Comparison of ENCODE assay signal across 7 cellular contexts in genomic region chr5:179633501-179634369, GRCh38. TPM values are rescaled to one million over a fixed set of nuclear protein-coding genes. Genes with fewer than 3 reads are reported as not detected.
DNase-seq lines count a peak whose midpoint lies in the region; ATAC-seq and TF ChIP-seq lines count a peak whose summit lies in the region.
"Not testable (repeated sequence)": the region's sequence is repeated elsewhere in the genome, so short reads cannot be mapped to it uniquely, and the experiment has no call there.

No MANE protein-coding gene starts in this region.

- H4K8ac ChIP-seq in trophoblast cell (ENCODE audit: low read depth, low read length) = peak overlapping the region; percentile 60

- not testable (repeated sequence) for DNase-seq in GM23248; RWPE1 (ENCODE audit: low spot score); astrocyte of the cerebellum (ENCODE audit: low read depth); heart right ventricle; trophoblast cell

- not testable (repeated sequence) for H2BK120ac ChIP-seq in trophoblast cell (ENCODE audit: insufficient read depth, low read length, poor library complexity)

- H3K4ac ChIP-seq in trophoblast cell (ENCODE audit: low read depth, low read length) = not testable (repeated sequence)

- in situ Hi-C loops in GM23248 (cut with MboI); astrocyte of the cerebellum (cut with HindIII; ENCODE audit: low sequenced_read_pairs): not testable (repeated sequence)

- H3K9me3 ChIP-seq in GM23248 (ENCODE audit: low read depth); heart right ventricle; trophoblast cell (ENCODE audit: insufficient read depth, low read depth, low read length): not testable (repeated sequence)

- H3K18ac ChIP-seq in trophoblast cell (ENCODE audit: low read length) = not testable (repeated sequence)

- H3K9me2 ChIP-seq in GM23248 (ENCODE audit: insufficient read depth) = not testable (repeated sequence)

- H2BK12ac ChIP-seq in trophoblast cell (ENCODE audit: low read length) = not testable (repeated sequence)

- H3K27me3 ChIP-seq in GM23248 (replicated peaks; ENCODE audit: insufficient read depth); heart right ventricle; trophoblast cell (ENCODE audit: insufficient read depth, low read length): not testable (repeated sequence)

- peak; percentile 41 for ATAC-seq in GM18861 (IDR thresholded peaks at IDR 0.05; ENCODE audit: unreplicated experiment)
- peak; percentile 64 for ATAC-seq in HG03175 (IDR thresholded peaks at IDR 0.05; ENCODE audit: unreplicated experiment)
- peak in 1 of 8 donors; percentile 58 for ATAC-seq in heart right ventricle

- H3K36me3 ChIP-seq in GM23248 (ENCODE audit: low read depth); heart right ventricle; trophoblast cell (ENCODE audit: control insufficient read depth in 1 of 2, insufficient read depth in 2 of 2, low read length in 2 of 2): not testable (repeated sequence)

- 70% methylated on average over 18 to 21 of the region's 38 CpGs for WGBS in GM23248 (ENCODE audit: low coverage in 1 of 2, low lambda C conversion rate in 2 of 2, missing lambda C conversion rate in 2 of 2), 2 experiments
- 75 to 76% methylated on average over 19 of the region's 38 CpGs for WGBS in heart right ventricle, 2 donors
- no CpG with 5 or more reads among the region's 38 CpGs for WGBS in trophoblast cell (ENCODE audit: extremely low coverage, insufficient coverage, insufficient read length)

- not testable (repeated sequence) for TF ChIP-seq CTCF in RWPE1 (conservative IDR thresholded peaks at IDR 0.05; ENCODE audit: low read depth); astrocyte of the cerebellum (IDR thresholded peaks at IDR 0.05; ENCODE audit: low read depth, low read length, missing control alignments); heart right ventricle (IDR thresholded peaks at IDR 0.05)

- CTCF ChIA-PET in RWPE1 (lab: Yijun Ruan, JAX) = not testable (repeated sequence)

- H2BK5ac ChIP-seq in trophoblast cell (ENCODE audit: low read depth, low read length, poor library complexity) = not testable (repeated sequence)

- H2AK5ac ChIP-seq in trophoblast cell (ENCODE audit: low read length) = not testable (repeated sequence)

- not testable (repeated sequence) for H4K91ac ChIP-seq in trophoblast cell (ENCODE audit: low read depth, low read length)

- H3K79me1 ChIP-seq in trophoblast cell (ENCODE audit: low read length) = not testable (repeated sequence)

- peak overlapping the region; percentile 51; the same call in 1 of the 2 replicates for H3K9ac ChIP-seq in GM23248
- not testable (repeated sequence) for H3K9ac ChIP-seq in trophoblast cell (ENCODE audit: low read length)

- H2AFZ ChIP-seq in GM23248; trophoblast cell (ENCODE audit: insufficient read depth, low read length, poor library complexity): not testable (repeated sequence)

- not testable (repeated sequence) for H3K14ac ChIP-seq in trophoblast cell (ENCODE audit: low read length)

- not testable (repeated sequence) for H4K12ac ChIP-seq in trophoblast cell (ENCODE audit: low read depth, low read length)

- not testable (repeated sequence) for H3K79me2 ChIP-seq in GM23248 (ENCODE audit: insufficient read depth); trophoblast cell (ENCODE audit: control insufficient read depth, insufficient read depth, low read length, poor library complexity)

- not testable (repeated sequence) for H4K20me1 ChIP-seq in GM23248 (ENCODE audit: insufficient read depth)

- not testable (repeated sequence) for H3K4me1 ChIP-seq in GM23248 (ENCODE audit: insufficient read depth); heart right ventricle; trophoblast cell (ENCODE audit: control insufficient read depth in 1 of 2, insufficient read depth in 2 of 2, low read length in 2 of 2)

- peak overlapping the region; percentile 61 for H3K4me3 ChIP-seq in GM23248
- H3K4me3 ChIP-seq in astrocyte of the cerebellum (ENCODE audit: low read depth, low read length) = peak overlapping the region; percentile 24
- H3K4me3 ChIP-seq in heart right ventricle = peak overlapping the region in 9 of 10 donors; percentile 16 to 53 (median 43)
- H3K4me3 ChIP-seq in trophoblast cell (ENCODE audit: low read depth, low read length) = not testable (repeated sequence)

- POLR2A ChIA-PET in RWPE1 (lab: Yijun Ruan, JAX; ENCODE audit: low non-redundant PET) = interaction anchor here (0.6 kb wide), 1 partner anchor 254 kb away, joined by 3 read pairs; no protein-coding TSS in a partner anchor

- H3K4me2 ChIP-seq in GM23248 (ENCODE audit: unreplicated experiment) (peak overlapping the region; percentile 61), trophoblast cell (ENCODE audit: low read length) (peak overlapping the region; percentile 33)

- not testable (repeated sequence) for H3K27ac ChIP-seq in GM23248; trophoblast cell (ENCODE audit: low read depth, low read length)
- peak overlapping the region; percentile 80 for H3K27ac ChIP-seq in RWPE1
- peak overlapping the region in 1 of 10 donors; percentile 56 for H3K27ac ChIP-seq in heart right ventricle

- H3K23ac ChIP-seq in trophoblast cell (ENCODE audit: low read length) = not testable (repeated sequence)

- H3F3A ChIP-seq in GM23248 (ENCODE audit: insufficient read depth) = not testable (repeated sequence)

- intact Hi-C loops in heart right ventricle (cut with DNase I) = not testable (repeated sequence)

RNA-seq across cellular contexts. Expression of gene HNRNPH1, which starts 10.3 kb away (rescaled TPM):
- 220 and 271 TPM in 2 replicates for total RNA-seq in GM23248 (2014; rRNA removed; shearing (Covaris generic))
- polyA plus RNA-seq in GM23248 (2016; fragmentation: Nextera tagmentation; extraction: Ambion mirVana) (145 and 163 TPM in 2 replicates), heart right ventricle (100 to 1,000 TPM; 114 to 217 TPM)
- 100 to 1,000 TPM; 147 to 227 (median 168) TPM for total RNA-seq in heart right ventricle
- polyA plus RNA-seq in trophoblast cell (2013) = 408 and 418 TPM in 2 replicates

RNA-seq across cellular contexts. Expression of gene CBY3, which starts 47.1 kb away (rescaled TPM):
- not detected in 2 replicates for total RNA-seq in GM23248 (2014; rRNA removed; shearing (Covaris generic))
- 0.43 and 0.60 TPM in 2 replicates for polyA plus RNA-seq in GM23248 (2016; fragmentation: Nextera tagmentation; extraction: Ambion mirVana)
- total RNA-seq in heart right ventricle = not detected
- under 1 TPM in 1 of 2 donors, not detected in 1; 0.06 TPM for polyA plus RNA-seq in heart right ventricle
- not detected in 2 replicates for polyA plus RNA-seq in trophoblast cell (2013)
